In the genomic region with DNA sequence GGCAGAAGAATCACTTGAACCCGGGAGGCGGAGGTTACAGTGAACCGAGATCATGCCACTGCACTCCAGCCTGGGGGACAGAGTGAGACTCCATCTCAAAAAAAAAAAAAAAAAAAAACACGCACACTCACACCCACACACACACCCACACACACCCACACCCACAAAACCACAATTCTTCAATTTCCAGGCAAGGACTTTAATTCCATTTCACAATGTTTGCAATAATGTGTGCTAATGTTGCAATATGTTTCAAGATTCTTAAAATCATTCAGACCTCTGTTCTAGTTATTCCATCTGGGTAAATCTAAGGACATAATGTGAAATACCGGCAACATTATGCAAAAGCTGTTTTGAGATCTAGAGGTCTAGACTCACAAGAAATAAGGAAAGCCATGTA, we compare ENCODE assay signal across 12 cellular contexts. TPM values are rescaled to one million over a fixed set of nuclear protein-coding genes. Genes with fewer than 3 reads are reported as not detected.
DNase-seq lines count a peak whose midpoint lies in the region; ATAC-seq and TF ChIP-seq lines count a peak whose summit lies in the region.
"Had no signal": no experiment of that assay in that cellular context is flagged by ENCODE, and none has a peak within 500 bp of the region (broad histone marks: within the 10 kb centered on the region; RNA-seq: fewer than 3 reads in every experiment).

No MANE protein-coding gene starts in this region.

- H3K4me1 ChIP-seq in BLaER1 treated with 17β-estradiol and CSF1 and Interleukin-3, amounts not matched to agents 10 nM and 100 nM: peaks cover 27 to 44% (median 35%) of the 10 kb centered on the region in 10 experiments
- peaks cover 17% of the 10 kb centered on the region for H3K4me1 ChIP-seq in lower lobe of right lung
- no peaks in the 10 kb centered on the region for H3K4me1 ChIP-seq in SK-N-SH (ENCODE audit: control insufficient read depth in 1 of 2, insufficient read depth in 2 of 2, low read depth in 1 of 2, low read length in 1 of 2)
- no peaks in the 10 kb centered on the region for H3K4me1 ChIP-seq in effector memory CD4-positive, alpha-beta T cell (ENCODE audit: control insufficient read depth, insufficient read depth, low read length, poor library complexity, severe bottlenecking)
- H3K4me1 ChIP-seq in prostate gland (replicated peaks): no peaks in the 10 kb centered on the region

- peaks cover 20 to 62% (median 40%) of the 10 kb centered on the region in 11 experiments for H3K9me3 ChIP-seq in BLaER1 treated with 17β-estradiol and CSF1 and Interleukin-3, amounts not matched to agents 10 nM and 100 nM (replicated peaks in 1 of 11)
- H3K9me3 ChIP-seq in lower lobe of right lung (peaks cover 8% of the 10 kb centered on the region), SK-N-SH (0 out of 2 replicates have a peak, but pooled peaks cover 5% of the 10 kb centered on the region), prostate gland (no peaks in the 10 kb centered on the region)
- H3K9me3 ChIP-seq in effector memory CD4-positive, alpha-beta T cell (ENCODE audit: control insufficient read depth, low read length): no peaks in the 10 kb centered on the region
- H3K9me3 ChIP-seq: sigmoid colon had no signal

- H3K27ac Mint-ChIP-seq in activated T-cell treated with anti-CD3 and anti-CD28 coated beads, Interleukin-2, amount 50 U/mL, for 72 hours: peak overlapping the region; percentile 76

- H2AFZ ChIP-seq in SK-N-SH (ENCODE audit: low read depth): no peak overlapping the region

- H3K4me1 Mint-ChIP-seq in activated T-cell treated with anti-CD3 and anti-CD28 coated beads, Interleukin-2, amount 50 U/mL, for 72 hours (ENCODE audit: low read depth): peaks cover 55% of the 10 kb centered on the region

- no peaks in the 10 kb centered on the region for H3K79me2 ChIP-seq in SK-N-SH (ENCODE audit: insufficient read depth)

- H3K36me3 Mint-ChIP-seq in activated T-cell treated with anti-CD3 and anti-CD28 coated beads, Interleukin-2, amount 50 U/mL, for 72 hours (ENCODE audit: insufficient read depth in 2 of 2): peaks cover 22 to 44% of the 10 kb centered on the region in 2 donors

- intact Hi-C loops in lower lobe of right lung (cut with DNase I): no loop called here
- intact Hi-C loops in prostate gland (cut with DNase I): no loop called here
- intact Hi-C loops in head of caudate nucleus (cut with DNase I): no loop called here

- H3K4me2 ChIP-seq in BLaER1 treated with 17β-estradiol and CSF1 and Interleukin-3, amounts not matched to agents 10 nM and 100 nM: peak overlapping the region in 10 of 11 experiments; percentile 27 to 53 (median 31); a peak in 16 of 22 replicates
- H3K4me2 ChIP-seq in SK-N-SH: no peak overlapping the region

- peak; percentile 60 to 68 for DNase-seq in HL-60 (ENCODE audit: low read depth in 1 of 2, low spot score in 1 of 2)
- no peak for DNase-seq in activated T-cell treated with anti-CD3 and anti-CD28 coated beads, Interleukin-2, amount 50 U/mL, for 72 hours
- DNase-seq in lower lobe of right lung: peak; percentile 55
- DNase-seq in SK-N-SH: no peak
- no peak for DNase-seq in effector memory CD4-positive, alpha-beta T cell
- DNase-seq in prostate gland (ENCODE audit: low spot score): no peak
- no peak for DNase-seq in head of caudate nucleus
- DNase-seq: effector CD4-positive, alpha-beta T cell; MG63 had no signal

- H4K20me1 ChIP-seq in BLaER1 treated with 17β-estradiol and CSF1 and Interleukin-3, amounts not matched to agents 10 nM and 100 nM: peaks cover 0 to 7% (median 0%) of the 10 kb centered on the region in 11 experiments; a peak in 1 of 22 replicates
- no peaks in the 10 kb centered on the region for H4K20me1 ChIP-seq in SK-N-SH (ENCODE audit: insufficient read depth)

- no peaks in the 10 kb centered on the region for H3K27me3 Mint-ChIP-seq in activated T-cell treated with anti-CD3 and anti-CD28 coated beads, Interleukin-2, amount 50 U/mL, for 72 hours (ENCODE audit: low read depth)

- peak overlapping the region in 1 of 2 donors; percentile 31 for H3K4me3 Mint-ChIP-seq in activated T-cell treated with anti-CD3 and anti-CD28 coated beads, Interleukin-2, amount 50 U/mL, for 72 hours

- TF ChIP-seq EP300 in SK-N-SH (IDR thresholded peaks at IDR 0.05; ENCODE audit: borderline replicate concordance in 1 of 2, low read depth in 1 of 2, low read length in 1 of 2): no peak

- TF ChIP-seq POLR2A in prostate gland (IDR thresholded peaks at IDR 0.05): no peak

- peaks cover 88 to 100% (median 98%) of the 10 kb centered on the region in 11 experiments for H3K36me3 ChIP-seq in BLaER1 treated with 17β-estradiol and CSF1 and Interleukin-3, amounts not matched to agents 10 nM and 100 nM
- H3K36me3 ChIP-seq in lower lobe of right lung (peaks cover 46% of the 10 kb centered on the region), SK-N-SH (replicated peaks in 1 of 2; ENCODE audit: control insufficient read depth in 1 of 2, insufficient read depth in 2 of 2, low read length in 1 of 2) (no peaks in the 10 kb centered on the region), prostate gland (no peaks in the 10 kb centered on the region)
- H3K36me3 ChIP-seq in effector memory CD4-positive, alpha-beta T cell (ENCODE audit: control insufficient read depth, insufficient read depth, low read length): peaks cover 26% of the 10 kb centered on the region
- H3K36me3 ChIP-seq: MG63 had no signal

- no peaks in the 10 kb centered on the region for H3K9me2 ChIP-seq in SK-N-SH

- TF ChIP-seq RAD21 in SK-N-SH (IDR thresholded peaks at IDR 0.05; ENCODE audit: low read length): no peak

- no peak overlapping the region for H3K9ac ChIP-seq in BLaER1 treated with 17β-estradiol and CSF1 and Interleukin-3, amounts not matched to agents 10 nM and 100 nM
- no peak overlapping the region for H3K9ac ChIP-seq in SK-N-SH

- ATAC-seq in activated T-cell treated with anti-CD3 and anti-CD28 coated beads, Interleukin-2, amount 50 U/mL, for 72 hours (replicated peaks in 1 of 2): no peak
- ATAC-seq in lower lobe of right lung: peak; percentile 87 to 92
- ATAC-seq: Panc1 had no signal

- H3K4me3 ChIP-seq in BLaER1 treated with 17β-estradiol and CSF1 and Interleukin-3, amounts not matched to agents 10 nM and 100 nM: no peak overlapping the region
- H3K4me3 ChIP-seq in HL-60 (replicated peaks; ENCODE audit: insufficient read depth, low read length) (no peak overlapping the region), lower lobe of right lung (no peak overlapping the region), SK-N-SH (ENCODE audit: low read depth in 2 of 2, low read length in 1 of 2) (no peak overlapping the region), prostate gland (no peak overlapping the region)
- H3K4me3 ChIP-seq in effector memory CD4-positive, alpha-beta T cell (ENCODE audit: insufficient read depth, low read depth, low read length, poor library complexity, severe bottlenecking): no peak overlapping the region
- H3K4me3 ChIP-seq: MG63, sigmoid colon had no signal

- CTCF ChIA-PET in SK-N-SH (lab: Yijun Ruan, JAX): no interaction called here

- H3K27me3 ChIP-seq in BLaER1 treated with 17β-estradiol and CSF1 and Interleukin-3, amounts not matched to agents 10 nM and 100 nM: no peaks in the 10 kb centered on the region
- H3K27me3 ChIP-seq in HL-60 (ENCODE audit: insufficient read depth, poor library complexity, severe bottlenecking) (no peaks in the 10 kb centered on the region), lower lobe of right lung (ENCODE audit: low read depth) (no peaks in the 10 kb centered on the region), SK-N-SH (ENCODE audit: insufficient read depth) (no peaks in the 10 kb centered on the region; the same call in 1 of the 2 replicates), prostate gland (replicated peaks; ENCODE audit: insufficient read depth) (no peaks in the 10 kb centered on the region)
- no peaks in the 10 kb centered on the region for H3K27me3 ChIP-seq in effector memory CD4-positive, alpha-beta T cell (replicated peaks; ENCODE audit: control insufficient read depth, insufficient read depth, low read length, poor library complexity, severe bottlenecking)
- H3K27me3 ChIP-seq: sigmoid colon had no signal

- H3K9me3 Mint-ChIP-seq in activated T-cell treated with anti-CD3 and anti-CD28 coated beads, Interleukin-2, amount 50 U/mL, for 72 hours: peaks cover 8 to 9% of the 10 kb centered on the region in 2 donors

- no peaks in the 10 kb centered on the region for H3F3A ChIP-seq in SK-N-SH (replicated peaks; ENCODE audit: insufficient read depth)

- POLR2A ChIA-PET in SK-N-SH (lab: Yijun Ruan, JAX): no interaction called here

- 78% methylated on average over 5 of the region's 5 CpGs for WGBS in SK-N-SH (ENCODE audit: low lambda C conversion rate)
- WGBS in prostate gland: 87% methylated on average over 5 of the region's 5 CpGs

- H3K27ac ChIP-seq in BLaER1 treated with 17β-estradiol and CSF1 and Interleukin-3, amounts not matched to agents 10 nM and 100 nM: peak overlapping the region in 9 of 11 experiments; percentile 18 to 73 (median 54); a peak in 14 of 22 replicates
- H3K27ac ChIP-seq in HL-60 (replicated peaks) (no peak overlapping the region), lower lobe of right lung (peak overlapping the region; percentile 41), SK-N-SH (ENCODE audit: low read depth in 2 of 2, low read length in 1 of 2) (no peak overlapping the region), prostate gland (no peak overlapping the region)
- H3K27ac ChIP-seq in effector memory CD4-positive, alpha-beta T cell (ENCODE audit: insufficient read depth, low read length, poor library complexity, severe bottlenecking): no peak overlapping the region

- TF ChIP-seq CTCF in HL-60 (IDR thresholded peaks at IDR 0.05; ENCODE audit: insufficient read depth, low read length) (no peak), lower lobe of right lung (IDR thresholded peaks at IDR 0.05) (no peak), SK-N-SH (IDR thresholded peaks at IDR 0.05) (no peak), prostate gland (IDR thresholded peaks at IDR 0.05) (no peak)

RNA-seq across cellular contexts. Expression of a gene that starts 28.3 kb away (rescaled TPM):
- total RNA-seq in activated T-cell treated with anti-CD3 and anti-CD28 coated beads, Interleukin-2, amount 50 U/mL, for 72 hours: 10 to 100 TPM; 44.8 to 53.1 TPM
- total RNA-seq in lower lobe of right lung (79.0 TPM), prostate gland (10 to 100 TPM; 28.2 to 53.8 TPM)
- polyA plus RNA-seq in SK-N-SH (2012; rRNA removed): 0.38 and 0.54 TPM in 2 replicates
- polyA plus RNA-seq in SK-N-SH (2012; cell fraction: cytosol; rRNA removed): 0.41 and 0.56 TPM in 2 replicates
- polyA plus RNA-seq in SK-N-SH (2012; cell fraction: nucleus; rRNA removed): 0.21 and 0.22 TPM in 2 replicates

RNA-seq across cellular contexts. Expression of a gene that starts 38.0 kb away (rescaled TPM):
- 100 to 1,000 TPM; 127 to 171 TPM for total RNA-seq in activated T-cell treated with anti-CD3 and anti-CD28 coated beads, Interleukin-2, amount 50 U/mL, for 72 hours
- total RNA-seq in lower lobe of right lung (120 TPM), prostate gland (100 to 1,000 TPM in 1 of 2 donors, 10 to 100 TPM in 1; 85.7 to 184 TPM)
- polyA plus RNA-seq in SK-N-SH (2012; rRNA removed): 87.5 and 101 TPM in 2 replicates
- 81.3 and 90.1 TPM in 2 replicates for polyA plus RNA-seq in SK-N-SH (2012; cell fraction: cytosol; rRNA removed)
- polyA plus RNA-seq in SK-N-SH (2012; cell fraction: nucleus; rRNA removed): 83.3 and 89.2 TPM in 2 replicates

RNA-seq across cellular contexts. Expression of a gene that starts 57.4 kb away (rescaled TPM):
- total RNA-seq in activated T-cell treated with anti-CD3 and anti-CD28 coated beads, Interleukin-2, amount 50 U/mL, for 72 hours: 10 to 100 TPM; 19.4 to 28.2 TPM
- total RNA-seq in lower lobe of right lung (129 TPM), prostate gland (10 to 100 TPM; 48.9 to 60.0 TPM)
- 8.0 and 10.2 TPM in 2 replicates for polyA plus RNA-seq in SK-N-SH (2012; rRNA removed)
- polyA plus RNA-seq in SK-N-SH (2012; cell fraction: cytosol; rRNA removed): 7.5 and 8.2 TPM in 2 replicates
- polyA plus RNA-seq in SK-N-SH (2012; cell fraction: nucleus; rRNA removed): 4.2 and 4.7 TPM in 2 replicates

Comparison
In these comparisons a context has a peak if more than half of its experiments do, and no peak if none do; other contexts are left out.
1. H3K27ac ChIP-seq: peak in BLaER1 treated with 17β-estradiol and CSF1 and Interleukin-3, amounts not matched to agents 10 nM and 100 nM (9 of 11) and lower lobe of right lung (single experiment); none in HL-60 (single experiment), SK-N-SH (0 of 2), effector memory CD4-positive, alpha-beta T cell (single experiment) and prostate gland (0 of 2).
2. DNase-seq: peak in HL-60 (2 of 2) and lower lobe of right lung (single experiment); none in activated T-cell treated with anti-CD3 and anti-CD28 coated beads, Interleukin-2, amount 50 U/mL, for 72 hours (0 of 2), SK-N-SH (single experiment), effector memory CD4-positive, alpha-beta T cell (0 of 3), prostate gland (single experiment) and head of caudate nucleus (0 of 42).
3. ATAC-seq: peak in lower lobe of right lung (2 of 2); none in activated T-cell treated with anti-CD3 and anti-CD28 coated beads, Interleukin-2, amount 50 U/mL, for 72 hours (0 of 2).